Comparison of ENCODE assay signal across 16 cellular contexts in genomic region chr2:28997847-28998735, GRCh38. TPM values are rescaled to one million over a fixed set of nuclear protein-coding genes. Genes with fewer than 3 reads are reported as not detected.
DNase-seq lines count a peak whose midpoint lies in the region; ATAC-seq and TF ChIP-seq lines count a peak whose summit lies in the region.
"Had no signal": no experiment of that assay in that cellular context is flagged by ENCODE, and none has a peak within 500 bp of the region (broad histone marks: within the 10 kb centered on the region; RNA-seq: fewer than 3 reads in every experiment).

No MANE protein-coding gene starts in this region.

- no peak overlapping the region for H3K14ac ChIP-seq in neuronal stem cell (ENCODE audit: low read length)

- TF ChIP-seq POLR2A in uterus (IDR thresholded peaks at IDR 0.05) (no peak), Peyer's patch (IDR thresholded peaks at IDR 0.05) (no peak)

- peak overlapping the region; percentile 3 for H3K23ac ChIP-seq in neuronal stem cell (ENCODE audit: low read depth, low read length, poor library complexity)

- H3K9me3 ChIP-seq in right cardiac atrium (ENCODE audit: control insufficient read depth, low read length) (no peaks in the 10 kb centered on the region), neuronal stem cell (replicated peaks in 1 of 2; ENCODE audit: control insufficient read depth in 2 of 2, insufficient read depth in 1 of 2, low read depth in 1 of 2, low read length in 2 of 2) (no peaks in the 10 kb centered on the region), uterus (no peaks in the 10 kb centered on the region), Peyer's patch (no peaks in the 10 kb centered on the region)
- H3K9me3 ChIP-seq: BLaER1 treated with 17β-estradiol and CSF1 and Interleukin-3, amounts not matched to agents 10 nM and 100 nM had no signal

- H2BK15ac ChIP-seq in neuronal stem cell (ENCODE audit: low read length) = no peak overlapping the region

- H2AFZ ChIP-seq in neuronal stem cell (ENCODE audit: low read length) = no peak overlapping the region

- no peak overlapping the region for H4K91ac ChIP-seq in neuronal stem cell (ENCODE audit: low read depth, low read length, poor library complexity)

- WGBS in right cardiac atrium = 88% methylated on average over 17 of the region's 17 CpGs
- no CpG with 5 or more reads among the region's 17 CpGs for WGBS in neuronal stem cell (ENCODE audit: extremely low coverage in 2 of 2, insufficient read length in 2 of 2, insufficient replicate concordance in 1 of 2), 2 donors

- no peak overlapping the region for H4K8ac ChIP-seq in neuronal stem cell (ENCODE audit: low read depth, low read length)

- H3K27me3 Mint-ChIP-seq in effector memory CD8-positive, alpha-beta T cell = no peaks in the 10 kb centered on the region

- H3K36me3 Mint-ChIP-seq in effector memory CD8-positive, alpha-beta T cell (ENCODE audit: insufficient read depth) = peaks cover 8% of the 10 kb centered on the region

- in situ Hi-C loops in ACHN (cut with HindIII; ENCODE audit: low pct_ligation_motif_present, low pct_unique_long_range_greater_than_20kb, low sequenced_read_pairs) = no loop called here

- H3K4me3 ChIP-seq in right cardiac atrium (ENCODE audit: low read length) = no peak overlapping the region
- no peak overlapping the region for H3K4me3 ChIP-seq in neuronal stem cell (ENCODE audit: low read length in 2 of 2)
- no peak overlapping the region for H3K4me3 ChIP-seq in uterus
- H3K4me3 ChIP-seq in Peyer's patch = no peak overlapping the region
- H3K4me3 ChIP-seq: BLaER1 treated with 17β-estradiol and CSF1 and Interleukin-3, amounts not matched to agents 10 nM and 100 nM had no signal

- DNase-seq in left ventricle myocardium superior (peak; percentile 8), right cardiac atrium (no peak), neuronal stem cell (ENCODE audit: low spot score) (no peak), NCI-H226 (no peak), uterus (no peak), Peyer's patch (no peak), ACHN (no peak)
- no peak for DNase-seq in effector memory CD8-positive, alpha-beta T cell
- DNase-seq: NCI-H1436, NCI-H2081, NCI-H510A, SHP77 had no signal

- H2BK120ac ChIP-seq in neuronal stem cell (ENCODE audit: low read depth, low read length) = no peak overlapping the region

- no peak overlapping the region for H3K4ac ChIP-seq in neuronal stem cell (ENCODE audit: low read length)

- H3K4me1 ChIP-seq in right cardiac atrium (ENCODE audit: control insufficient read depth, insufficient read depth, low read length) = no peaks in the 10 kb centered on the region
- H3K4me1 ChIP-seq in neuronal stem cell (ENCODE audit: control insufficient read depth in 2 of 2, insufficient read depth in 1 of 2, low read depth in 1 of 2, low read length in 2 of 2) = peaks cover 0 to 6% of the 10 kb centered on the region in 2 donors
- no peaks in the 10 kb centered on the region for H3K4me1 ChIP-seq in uterus
- H3K4me1 ChIP-seq in Peyer's patch = peaks cover 0 to 8% (median 3%) of the 10 kb centered on the region in 4 donors

- no peak overlapping the region for H3K4me3 Mint-ChIP-seq in effector memory CD8-positive, alpha-beta T cell

- H3K79me1 ChIP-seq in neuronal stem cell (ENCODE audit: low read depth, low read length) = no peaks in the 10 kb centered on the region

- H2BK12ac ChIP-seq in neuronal stem cell (ENCODE audit: low read length) = no peak overlapping the region

- H3K27ac ChIP-seq in right cardiac atrium (ENCODE audit: low read length) (no peak overlapping the region), neuronal stem cell (replicated peaks; ENCODE audit: low read length) (no peak overlapping the region), uterus (no peak overlapping the region), Peyer's patch (no peak overlapping the region)
- H3K27ac ChIP-seq: KMS-11 had no signal

- peaks cover 18 to 29% of the 10 kb centered on the region in 2 donors for H3K4me1 Mint-ChIP-seq in effector memory CD8-positive, alpha-beta T cell (ENCODE audit: low read depth in 2 of 2)

- H3K9ac ChIP-seq in neuronal stem cell (ENCODE audit: low read depth, low read length, poor library complexity) = no peak overlapping the region
- H3K9ac ChIP-seq: KMS-11 had no signal

- H3K4me2 ChIP-seq in neuronal stem cell (ENCODE audit: insufficient read depth, low read length, poor library complexity, severe bottlenecking) = no peak overlapping the region
- H3K4me2 ChIP-seq: KMS-11 had no signal

- no peaks in the 10 kb centered on the region for H3K9me3 Mint-ChIP-seq in effector memory CD8-positive, alpha-beta T cell

- TF ChIP-seq CTCF in uterus (IDR thresholded peaks at IDR 0.05) (no peak), Peyer's patch (IDR thresholded peaks at IDR 0.05) (no peak)

- ATAC-seq in left ventricle myocardium superior (no peak), right cardiac atrium (no peak)
- no peak for ATAC-seq in effector memory CD8-positive, alpha-beta T cell (replicated peaks)
- ATAC-seq: HepG2 had no signal

- intact Hi-C loops in left ventricle myocardium superior (cut with micrococcal nuclease) = no loop called here
- intact Hi-C loops in right cardiac atrium (cut with DNase I) = no loop called here
- intact Hi-C loops in uterus (cut with DNase I; ENCODE audit: low total_unique reads) = no loop called here

- H3K36me3 ChIP-seq in neuronal stem cell (replicated peaks in 1 of 2; ENCODE audit: control insufficient read depth in 2 of 2, insufficient read depth in 2 of 2, low read length in 2 of 2) = no peaks in the 10 kb centered on the region
- H3K36me3 ChIP-seq in uterus = no peaks in the 10 kb centered on the region
- no peaks in the 10 kb centered on the region for H3K36me3 ChIP-seq in Peyer's patch
- H3K36me3 ChIP-seq: BLaER1 treated with 17β-estradiol and CSF1 and Interleukin-3, amounts not matched to agents 10 nM and 100 nM had no signal

- H3K27me3 ChIP-seq in right cardiac atrium (ENCODE audit: control insufficient read depth, insufficient read depth) = no peaks in the 10 kb centered on the region
- H3K27me3 ChIP-seq in neuronal stem cell (ENCODE audit: control insufficient read depth in 3 of 3, insufficient read depth in 3 of 3, low read depth in 1 of 3, low read length in 3 of 3) = peaks cover 0 to 18% (median 0%) of the 10 kb centered on the region in 3 experiments
- no peaks in the 10 kb centered on the region for H3K27me3 ChIP-seq in uterus
- H3K27me3 ChIP-seq in Peyer's patch = no peaks in the 10 kb centered on the region
- H3K27me3 ChIP-seq: BLaER1 treated with 17β-estradiol and CSF1 and Interleukin-3, amounts not matched to agents 10 nM and 100 nM had no signal

- no peak overlapping the region for H3K18ac ChIP-seq in neuronal stem cell (ENCODE audit: low read length)

- H3K27ac Mint-ChIP-seq in effector memory CD8-positive, alpha-beta T cell = peak overlapping the region; percentile 3 to 35

- no peak overlapping the region for H2BK5ac ChIP-seq in neuronal stem cell (ENCODE audit: low read length)

- peak overlapping the region; percentile 40 for H2AK5ac ChIP-seq in neuronal stem cell (ENCODE audit: low read depth, low read length)

RNA-seq across cellular contexts. Expression of gene TOGARAM2, which starts 17.0 kb away (rescaled TPM):
- 43.9 TPM for total RNA-seq in left ventricle myocardium superior
- 10 to 100 TPM; 13.6 to 29.5 (median 26.0) TPM for total RNA-seq in right cardiac atrium
- 17.4 TPM for polyA plus RNA-seq in right cardiac atrium
- 0.06 TPM for polyA plus RNA-seq in neuronal stem cell (2013, experiment 1 of 2)
- polyA plus RNA-seq in neuronal stem cell (2013, experiment 2 of 2) = 0.06 TPM
- 1 to 10 TPM in 1 of 4 donors, under 1 TPM in 1, not detected in 2; 0.61 to 1.5 TPM for total RNA-seq in uterus
- 1 to 10 TPM in 1 of 4 donors, under 1 TPM in 3; under 0.01 to 1.1 (median 0.22) TPM for total RNA-seq in Peyer's patch
- total RNA-seq: M059J had no signal

Comparison
In these comparisons a context has a peak if more than half of its experiments do, and no peak if none do; other contexts are left out.
1. RNA of gene TOGARAM2, which starts 17.0 kb away (total RNA-seq): 43.9 TPM in left ventricle myocardium superior (single experiment) and 13.6 to 29.5 TPM in right cardiac atrium; 0.61 to 1.5 TPM in uterus and under 0.01 to 1.1 TPM in Peyer's patch; every median in the first group is over 4 times any median in the second.